In genomic region chr11:77147668-77148321, GRCh38 we compare ENCODE assay signal across 8 cellular contexts. TPM values are rescaled to one million over a fixed set of nuclear protein-coding genes. Genes with fewer than 3 reads are reported as not detected.
DNase-seq lines count a peak whose midpoint lies in the region; FAIRE-seq and TF ChIP-seq lines count a peak whose summit lies in the region.

No MANE protein-coding gene starts in this region.

- peaks cover 15 to 48% (median 32%) of the 10 kb centered on the region in 3 donors for H3K27me3 Mint-ChIP-seq in CD14-positive monocyte (ENCODE audit: low read depth in 3 of 3)
- peaks cover 16% of the 10 kb centered on the region for H3K27me3 Mint-ChIP-seq in type B pancreatic cell

- H3K9ac ChIP-seq in SK-N-SH, result no peak overlapping the region

- no peak for TF ChIP-seq CTCF in CD14-positive monocyte (IDR thresholded peaks at IDR 0.05)
- no peak for TF ChIP-seq CTCF in type B pancreatic cell (conservative IDR thresholded peaks at IDR 0.05)
- TF ChIP-seq CTCF in SK-N-SH (IDR thresholded peaks at IDR 0.05), result no peak

- no peaks in the 10 kb centered on the region for H3K79me2 ChIP-seq in SK-N-SH (ENCODE audit: insufficient read depth)

- H3K27me3 ChIP-seq in SK-N-SH (ENCODE audit: insufficient read depth), result no peaks in the 10 kb centered on the region

- H3K27ac ChIP-seq in SK-N-SH (ENCODE audit: low read depth in 2 of 2, low read length in 1 of 2), result no peak overlapping the region

- intact Hi-C loops in CD14-positive monocyte (cut with micrococcal nuclease), result no loop called here

- no peak for TF ChIP-seq RAD21 in SK-N-SH (IDR thresholded peaks at IDR 0.05; ENCODE audit: low read length)

- 91% methylated on average over 29 of the region's 47 CpGs for WGBS in SK-N-SH (ENCODE audit: low lambda C conversion rate)

- POLR2A ChIA-PET in SK-N-SH (lab: Yijun Ruan, JAX), result no interaction called here

- H3K4me1 Mint-ChIP-seq in CD14-positive monocyte (peaks cover 19% of the 10 kb centered on the region), type B pancreatic cell (ENCODE audit: unreplicated experiment) (peaks cover 30% of the 10 kb centered on the region)

- H3K27ac Mint-ChIP-seq in CD14-positive monocyte (peak overlapping the region in 2 of 7 donors; percentile 26 to 55), type B pancreatic cell (no peak overlapping the region)

- peaks cover 0 to 1% of the 10 kb centered on the region in 2 donors for H3K36me3 Mint-ChIP-seq in CD14-positive monocyte
- no peaks in the 10 kb centered on the region for H3K36me3 Mint-ChIP-seq in type B pancreatic cell

- DNase-seq in CD14-positive monocyte (ENCODE audit: low spot score), result no peak
- peak; percentile 95 for DNase-seq in NCI-H146 (lab: John Stamatoyannopoulos, UW)
- DNase-seq in activated effector memory CD4-positive, alpha-beta T cell treated with anti-CD3 and anti-CD28 coated beads, Interleukin-2, amount 50 U/mL, for 16 hours, result peak; percentile 72
- DNase-seq in iPS-NIHi11 (ENCODE audit: low spot score), result peak; percentile 96
- DNase-seq in type B pancreatic cell (ENCODE audit: extremely low spot score, unreplicated experiment), result no peak
- no peak for DNase-seq in GM19239 (ENCODE audit: insufficient read length, low spot score)
- DNase-seq in SK-N-DZ (ENCODE audit: low spot score), result no peak
- no peak for DNase-seq in SK-N-SH

- H3K4me1 ChIP-seq in SK-N-SH (ENCODE audit: control insufficient read depth in 1 of 2, insufficient read depth in 2 of 2, low read depth in 1 of 2, low read length in 1 of 2), result peaks cover 0 to 23% of the 10 kb centered on the region in 2 experiments; a peak in 1 of 4 replicates

- CTCF ChIA-PET in SK-N-SH (lab: Yijun Ruan, JAX), result interaction anchor here (1.0 to 2.9 kb wide), 4 partner anchors 16 to 401 kb away, joined by 3 to 17 read pairs (median 6); partner anchors contain the start of gene MYO7A

- H3F3A ChIP-seq in SK-N-SH (replicated peaks; ENCODE audit: insufficient read depth), result no peaks in the 10 kb centered on the region

- no peaks in the 10 kb centered on the region for H3K36me3 ChIP-seq in SK-N-SH (replicated peaks in 1 of 2; ENCODE audit: control insufficient read depth in 1 of 2, insufficient read depth in 2 of 2, low read length in 1 of 2)

- H3K9me3 Mint-ChIP-seq in CD14-positive monocyte (no peaks in the 10 kb centered on the region), type B pancreatic cell (no peaks in the 10 kb centered on the region)

- no peak overlapping the region for H3K4me3 ChIP-seq in SK-N-SH (ENCODE audit: low read depth in 2 of 2, low read length in 1 of 2)

- H3K4me2 ChIP-seq in SK-N-SH, result no peak overlapping the region

- H2AFZ ChIP-seq in SK-N-SH (ENCODE audit: low read depth), result no peak overlapping the region

- peak overlapping the region; percentile 71 to 89 for H3K4me3 Mint-ChIP-seq in CD14-positive monocyte
- H3K4me3 Mint-ChIP-seq in type B pancreatic cell, result peak overlapping the region; percentile 76

- no peak for FAIRE-seq in GM19239 (lab: Jason Lieb, UNC)

- no peaks in the 10 kb centered on the region for H3K9me3 ChIP-seq in SK-N-SH

- no peaks in the 10 kb centered on the region for H3K9me2 ChIP-seq in SK-N-SH

- no peaks in the 10 kb centered on the region for H4K20me1 ChIP-seq in SK-N-SH (ENCODE audit: insufficient read depth)

- no peak for TF ChIP-seq EP300 in SK-N-SH (IDR thresholded peaks at IDR 0.05; ENCODE audit: borderline replicate concordance in 1 of 2, low read depth in 1 of 2, low read length in 1 of 2)

TF ChIP-seq in SK-N-SH, 30 proteins besides CTCF, POLR2A, EP300 and RAD21:
- no peak for TF ChIP-seq TEAD4 (IDR thresholded peaks at IDR 0.05; ENCODE audit: borderline replicate concordance, insufficient read depth)
- no peak for TF ChIP-seq NRF1 (IDR thresholded peaks at IDR 0.05; ENCODE audit: low read depth, low read length)
- TF ChIP-seq JUND (IDR thresholded peaks at IDR 0.05), result no peak
- no peak for TF ChIP-seq MAX (IDR thresholded peaks at IDR 0.05; ENCODE audit: low read depth)
- no peak for TF ChIP-seq TCF12 (IDR thresholded peaks at IDR 0.05)
- TF ChIP-seq FOXM1 (IDR thresholded peaks at IDR 0.05; ENCODE audit: low read depth), result no peak
- no peak for TF ChIP-seq MEF2A (IDR thresholded peaks at IDR 0.05; ENCODE audit: borderline replicate concordance, low read depth)
- no peak for TF ChIP-seq ELF1 (IDR thresholded peaks at IDR 0.05)
- TF ChIP-seq GABPA (IDR thresholded peaks at IDR 0.05; ENCODE audit: low read depth), result no peak
- TF ChIP-seq, protein P1, sequence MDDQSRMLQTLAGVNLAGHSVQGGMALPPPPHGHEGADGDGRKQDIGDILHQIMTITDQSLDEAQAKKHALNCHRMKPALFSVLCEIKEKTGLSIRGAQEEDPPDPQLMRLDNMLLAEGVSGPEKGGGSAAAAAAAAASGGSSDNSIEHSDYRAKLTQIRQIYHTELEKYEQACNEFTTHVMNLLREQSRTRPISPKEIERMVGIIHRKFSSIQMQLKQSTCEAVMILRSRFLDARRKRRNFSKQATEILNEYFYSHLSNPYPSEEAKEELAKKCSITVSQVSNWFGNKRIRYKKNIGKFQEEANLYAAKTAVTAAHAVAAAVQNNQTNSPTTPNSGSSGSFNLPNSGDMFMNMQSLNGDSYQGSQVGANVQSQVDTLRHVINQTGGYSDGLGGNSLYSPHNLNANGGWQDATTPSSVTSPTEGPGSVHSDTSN (IDR thresholded peaks at IDR 0.05), result no peak
- TF ChIP-seq RFX5 (IDR thresholded peaks at IDR 0.05; ENCODE audit: low read length), result no peak
- TF ChIP-seq NFIC (IDR thresholded peaks at IDR 0.05; ENCODE audit: borderline replicate concordance), result no peak
- TF ChIP-seq, protein P2, sequence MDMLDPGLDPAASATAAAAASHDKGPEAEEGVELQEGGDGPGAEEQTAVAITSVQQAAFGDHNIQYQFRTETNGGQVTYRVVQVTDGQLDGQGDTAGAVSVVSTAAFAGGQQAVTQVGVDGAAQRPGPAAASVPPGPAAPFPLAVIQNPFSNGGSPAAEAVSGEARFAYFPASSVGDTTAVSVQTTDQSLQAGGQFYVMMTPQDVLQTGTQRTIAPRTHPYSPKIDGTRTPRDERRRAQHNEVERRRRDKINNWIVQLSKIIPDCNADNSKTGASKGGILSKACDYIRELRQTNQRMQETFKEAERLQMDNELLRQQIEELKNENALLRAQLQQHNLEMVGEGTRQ (IDR thresholded peaks at IDR 0.05; ENCODE audit: borderline replicate concordance, low read depth, low read length), result no peak
- no peak for TF ChIP-seq SIN3A (IDR thresholded peaks at IDR 0.05; ENCODE audit: borderline replicate concordance, low read depth, low read length)
- TF ChIP-seq MXI1 (IDR thresholded peaks at IDR 0.05; ENCODE audit: low read depth, low read length), result no peak
TF ChIP-seq in SK-N-SH: peak in this region for 0.

RNA-seq across cellular contexts. Expression of gene MYO7A, which starts 19.7 kb away (rescaled TPM):
- 1 to 10 TPM; 3.5 to 3.6 TPM for polyA plus RNA-seq in CD14-positive monocyte
- 2.8 and 5.3 TPM in 2 replicates for total RNA-seq in type B pancreatic cell (ENCODE audit: low replicate concordance)
- polyA plus RNA-seq in SK-N-DZ (2014; cell fraction: cytosol; rRNA removed), result 0.07 and 0.31 TPM in 2 replicates
- polyA plus RNA-seq in SK-N-DZ (2014; cell fraction: nucleus; rRNA removed), result 0.37 and 1.0 TPM in 2 replicates
- polyA plus RNA-seq in SK-N-SH (2012; rRNA removed), result 0.08 and 0.11 TPM in 2 replicates
- polyA plus RNA-seq in SK-N-SH (2012; cell fraction: cytosol; rRNA removed), result 0.03 and 0.04 TPM in 2 replicates
- 0.74 and 0.85 TPM in 2 replicates for polyA plus RNA-seq in SK-N-SH (2012; cell fraction: nucleus; rRNA removed)

RNA-seq across cellular contexts. Expression of gene OMP, which starts 45.2 kb away (rescaled TPM):
- polyA plus RNA-seq in CD14-positive monocyte (not detected), SK-N-SH (2012; rRNA removed) (0.20 TPM in 1 of 2 replicates, not detected in the other)
- total RNA-seq in type B pancreatic cell (ENCODE audit: low replicate concordance), result 0.86 and 0.94 TPM in 2 replicates
- not detected in 2 replicates for polyA plus RNA-seq in SK-N-DZ (2014; cell fraction: cytosol; rRNA removed)
- not detected in 2 replicates for polyA plus RNA-seq in SK-N-DZ (2014; cell fraction: nucleus; rRNA removed)
- polyA plus RNA-seq in SK-N-SH (2012; cell fraction: cytosol; rRNA removed), result 0.23 TPM in 1 of 2 replicates, not detected in the other
- 1.5 TPM in 2 replicates for polyA plus RNA-seq in SK-N-SH (2012; cell fraction: nucleus; rRNA removed)

Comparison
In these comparisons a context has a peak if more than half of its experiments do, and no peak if none do; other contexts are left out.
1. DNase-seq: peak in NCI-H146 (single experiment), activated effector memory CD4-positive, alpha-beta T cell treated with anti-CD3 and anti-CD28 coated beads, Interleukin-2, amount 50 U/mL, for 16 hours (single experiment) and iPS-NIHi11 (single experiment); none in CD14-positive monocyte (single experiment), type B pancreatic cell (single experiment), GM19239 (single experiment), SK-N-DZ (single experiment) and SK-N-SH (single experiment).